Comparison of ENCODE assay signal across 14 cellular contexts in the genomic region with DNA sequence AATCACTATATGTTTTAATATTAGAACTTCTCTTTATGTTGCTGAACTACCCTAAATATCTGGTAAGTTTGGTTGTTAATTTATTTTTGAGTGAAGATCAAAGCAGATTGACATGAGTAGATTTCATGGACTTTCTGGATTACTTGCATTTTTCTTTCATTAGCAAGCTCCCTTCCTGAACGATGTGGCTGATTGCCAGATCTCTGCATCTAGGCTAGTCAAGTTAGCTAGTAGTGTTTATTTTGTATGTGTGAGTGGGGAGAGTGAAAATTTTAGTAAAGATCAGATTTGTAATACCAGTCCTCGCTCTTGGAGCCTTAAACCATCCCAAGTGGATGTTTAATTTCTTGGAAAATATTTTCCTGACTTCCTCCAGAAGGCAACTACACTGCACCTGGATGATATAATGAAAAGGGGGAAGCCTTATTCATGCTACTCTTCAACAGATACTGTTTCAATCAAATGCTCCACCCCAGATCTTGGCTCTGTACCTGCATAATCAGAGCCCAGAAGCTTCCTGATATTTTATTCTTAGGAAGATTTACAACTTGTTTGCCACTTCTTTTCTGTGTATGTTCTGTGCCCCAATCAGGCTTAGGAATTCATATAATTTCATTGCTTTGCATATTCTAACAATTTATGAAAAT.
DNase-seq lines count a peak whose midpoint lies in the region; ATAC-seq and TF ChIP-seq lines count a peak whose summit lies in the region.
"Had no signal": no experiment of that assay in that cellular context is flagged by ENCODE, and none has a peak within 500 bp of the region (broad histone marks: within the 10 kb centered on the region; RNA-seq: fewer than 3 reads in every experiment).

No MANE protein-coding gene starts in this region.

- intact Hi-C loops in natural killer cell (cut with micrococcal nuclease): no loop called here

- H3K9me3 Mint-ChIP-seq in activated CD4-positive, alpha-beta memory T cell treated with anti-CD3 and anti-CD28 coated beads, Interleukin-2, amount 10 ng/mL, durations not matched to agents 7 days and 5 days: no peaks in the 10 kb centered on the region
- peaks cover 0 to 3% (median 1%) of the 10 kb centered on the region in 6 donors for H3K9me3 Mint-ChIP-seq in immature natural killer cell
- peaks cover 0 to 4% of the 10 kb centered on the region in 2 donors for H3K9me3 Mint-ChIP-seq in natural killer cell
- H3K9me3 Mint-ChIP-seq: T-helper 1 cell treated with Interleukin-12 subunit alpha and Interleukin-12 subunit beta and Interleukin-4 antibody, amounts not matched to agents 30 μg/mL and 1 μg/mL, for 36 hours had no signal

- no peak overlapping the region for H3K27ac Mint-ChIP-seq in activated CD4-positive, alpha-beta memory T cell treated with anti-CD3 and anti-CD28 coated beads, Interleukin-2, amount 10 ng/mL, durations not matched to agents 7 days and 5 days
- H3K27ac Mint-ChIP-seq in immature natural killer cell (no peak overlapping the region), natural killer cell (no peak overlapping the region)
- H3K27ac Mint-ChIP-seq: naive thymus-derived CD4-positive, alpha-beta T cell; T-helper 1 cell treated with Interleukin-12 subunit alpha and Interleukin-12 subunit beta and Interleukin-4 antibody, amounts not matched to agents 30 μg/mL and 1 μg/mL, for 36 hours had no signal

- no peak overlapping the region for H3K9ac ChIP-seq in adipocyte (ENCODE audit: low read length)
- H3K9ac ChIP-seq: BLaER1 had no signal

- H3K9me3 ChIP-seq in adipocyte (ENCODE audit: control insufficient read depth, low read length): no peaks in the 10 kb centered on the region
- H3K9me3 ChIP-seq: BLaER1 had no signal

- CTCF ChIA-PET in activated CD4-positive, alpha-beta memory T cell treated with anti-CD3 and anti-CD28 coated beads, Interleukin-2, amount 10 ng/mL, durations not matched to agents 7 days and 5 days (lab: Charles Lee): no interaction called here

- H3K4me1 Mint-ChIP-seq in activated CD4-positive, alpha-beta memory T cell treated with anti-CD3 and anti-CD28 coated beads, Interleukin-2, amount 10 ng/mL, durations not matched to agents 7 days and 5 days: no peaks in the 10 kb centered on the region
- H3K4me1 Mint-ChIP-seq in immature natural killer cell: no peaks in the 10 kb centered on the region
- H3K4me1 Mint-ChIP-seq in natural killer cell: no peaks in the 10 kb centered on the region
- H3K4me1 Mint-ChIP-seq: naive thymus-derived CD4-positive, alpha-beta T cell had no signal

- TF ChIP-seq CTCF in HFF-Myc (IDR thresholded peaks at IDR 0.05; ENCODE audit: low read depth, low read length, missing control alignments) (no peak), foreskin keratinocyte (conservative IDR thresholded peaks at IDR 0.05) (no peak), natural killer cell (IDR thresholded peaks at IDR 0.05) (no peak)

- peak; percentile 25 for DNase-seq in ACHN
- DNase-seq in HFF-Myc (ENCODE audit: extremely low read depth, low read depth): peak; percentile 12
- DNase-seq in adipocyte (ENCODE audit: low read depth): peak; percentile 35
- DNase-seq in foreskin keratinocyte: peak; percentile 39 to 76
- no peak for DNase-seq in activated CD4-positive, alpha-beta memory T cell treated with anti-CD3 and anti-CD28 coated beads, Interleukin-2, amount 10 ng/mL, durations not matched to agents 7 days and 5 days
- DNase-seq in stimulated activated CD4-positive, alpha-beta T cell treated with anti-CD3 and anti-CD28 coated beads, Interleukin-15, amount 100 ng/mL, for 24 hours: no peak
- DNase-seq in immature natural killer cell: no peak
- DNase-seq in natural killer cell: no peak
- DNase-seq: activated gamma-delta T cell; naive thymus-derived CD4-positive, alpha-beta T cell; NCI-H1417 treated with DMSO at 0.1 percent for 48 hours had no signal

- H3K27me3 ChIP-seq in adipocyte (replicated peaks; ENCODE audit: control insufficient read depth, insufficient read depth, low read length) (no peaks in the 10 kb centered on the region), foreskin keratinocyte (no peaks in the 10 kb centered on the region)
- H3K27me3 ChIP-seq: BLaER1 had no signal

- POLR2A ChIA-PET in activated CD4-positive, alpha-beta memory T cell treated with anti-CD3 and anti-CD28 coated beads, Interleukin-2, amount 10 ng/mL, durations not matched to agents 7 days and 5 days (lab: Charles Lee): no interaction called here

- H3K4me3 ChIP-seq in HFF-Myc (replicated peaks; ENCODE audit: low read depth, low read length) (no peak overlapping the region), adipocyte (ENCODE audit: low read length) (no peak overlapping the region)
- H3K4me3 ChIP-seq: BLaER1, coronary artery had no signal

- no peaks in the 10 kb centered on the region for H3K4me1 ChIP-seq in adipocyte (ENCODE audit: control insufficient read depth, insufficient read depth, low read length)
- peaks cover 17% of the 10 kb centered on the region for H3K4me1 ChIP-seq in foreskin keratinocyte
- H3K4me1 ChIP-seq: BLaER1 had no signal

- ATAC-seq in foreskin keratinocyte: peak; percentile 76
- ATAC-seq in natural killer cell: no peak
- ATAC-seq: naive thymus-derived CD4-positive, alpha-beta T cell had no signal

- H3K27me3 Mint-ChIP-seq in activated CD4-positive, alpha-beta memory T cell treated with anti-CD3 and anti-CD28 coated beads, Interleukin-2, amount 10 ng/mL, durations not matched to agents 7 days and 5 days: no peaks in the 10 kb centered on the region
- peaks cover 0 to 4% (median 2%) of the 10 kb centered on the region in 3 donors for H3K27me3 Mint-ChIP-seq in immature natural killer cell (ENCODE audit: low read depth in 3 of 3)
- H3K27me3 Mint-ChIP-seq in natural killer cell (ENCODE audit: low read depth in 2 of 2): no peaks in the 10 kb centered on the region

- no peaks in the 10 kb centered on the region for H3K36me3 Mint-ChIP-seq in activated CD4-positive, alpha-beta memory T cell treated with anti-CD3 and anti-CD28 coated beads, Interleukin-2, amount 10 ng/mL, durations not matched to agents 7 days and 5 days (ENCODE audit: low read depth)
- H3K36me3 Mint-ChIP-seq in immature natural killer cell: no peaks in the 10 kb centered on the region
- no peaks in the 10 kb centered on the region for H3K36me3 Mint-ChIP-seq in natural killer cell
- H3K36me3 Mint-ChIP-seq: naive thymus-derived CD4-positive, alpha-beta T cell had no signal

- in situ Hi-C loops in ACHN (cut with HindIII; ENCODE audit: low pct_ligation_motif_present, low pct_unique_long_range_greater_than_20kb, low sequenced_read_pairs): no loop called here

- H3K36me3 ChIP-seq in adipocyte (ENCODE audit: control insufficient read depth, insufficient read depth, low read length, severe bottlenecking): no peaks in the 10 kb centered on the region
- H3K36me3 ChIP-seq: BLaER1 had no signal

- no peak overlapping the region for H3K4me3 Mint-ChIP-seq in activated CD4-positive, alpha-beta memory T cell treated with anti-CD3 and anti-CD28 coated beads, Interleukin-2, amount 10 ng/mL, durations not matched to agents 7 days and 5 days
- H3K4me3 Mint-ChIP-seq in immature natural killer cell (no peak overlapping the region), natural killer cell (no peak overlapping the region)
- H3K4me3 Mint-ChIP-seq: naive thymus-derived CD4-positive, alpha-beta T cell; T-helper 1 cell treated with Interleukin-12 subunit alpha and Interleukin-12 subunit beta and Interleukin-4 antibody, amounts not matched to agents 30 μg/mL and 1 μg/mL, for 36 hours had no signal

- H3K27ac ChIP-seq in foreskin keratinocyte: no peak overlapping the region
- H3K27ac ChIP-seq: BLaER1, coronary artery had no signal

Comparison
In these comparisons a context has a peak if more than half of its experiments do, and no peak if none do; other contexts are left out.
1. DNase-seq: peak in ACHN (single experiment), HFF-Myc (single experiment), adipocyte (single experiment) and foreskin keratinocyte (2 of 2); none in activated CD4-positive, alpha-beta memory T cell treated with anti-CD3 and anti-CD28 coated beads, Interleukin-2, amount 10 ng/mL, durations not matched to agents 7 days and 5 days (single experiment), stimulated activated CD4-positive, alpha-beta T cell treated with anti-CD3 and anti-CD28 coated beads, Interleukin-15, amount 100 ng/mL, for 24 hours (single experiment), immature natural killer cell (0 of 3) and natural killer cell (single experiment).